ENCODE assay signal across 29 cellular contexts in the genomic region with DNA sequence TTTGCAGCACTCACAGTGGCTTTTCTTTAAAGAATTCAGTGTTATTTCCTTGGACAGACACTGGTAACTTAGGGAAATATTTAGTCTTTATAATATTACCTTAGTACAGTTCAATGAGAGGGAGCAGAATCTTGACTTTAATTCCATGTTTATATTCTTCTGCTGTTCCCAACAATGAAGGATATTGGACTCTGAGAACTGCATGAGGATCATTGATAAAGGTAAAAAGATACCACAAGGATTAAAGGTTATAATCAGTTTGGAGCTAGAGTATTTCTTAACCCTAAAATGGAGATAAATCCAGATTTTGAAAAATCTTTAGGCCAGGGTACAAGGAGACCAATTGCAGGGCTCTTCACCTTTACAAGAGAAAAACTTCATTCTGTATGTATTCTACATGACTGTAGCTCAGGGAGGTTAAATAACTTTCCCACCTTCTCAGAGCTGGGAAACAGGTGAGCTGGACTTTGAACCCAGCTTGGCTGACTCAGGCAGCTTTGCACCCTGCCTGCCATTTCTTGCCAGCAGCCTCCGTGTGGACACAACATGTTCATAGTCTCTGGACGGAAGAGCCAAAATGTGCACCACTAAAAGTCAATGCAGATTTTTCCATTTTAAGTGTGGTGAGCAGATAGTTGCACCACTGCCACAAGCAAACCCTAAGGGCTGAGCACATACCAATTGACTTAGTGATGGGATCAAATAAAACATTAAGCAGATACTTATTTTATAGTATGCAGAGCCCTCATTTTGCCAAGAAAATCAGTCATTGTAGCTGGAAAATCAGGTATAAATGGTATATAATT. TPM values are rescaled to one million over a fixed set of nuclear protein-coding genes. Genes with fewer than 3 reads are reported as not detected.
A peak's percentile ranks its signal among the peaks of the same experiment; 100 is the strongest.
DNase-seq lines count a peak whose midpoint lies in the region; ATAC-seq and TF ChIP-seq lines count a peak whose summit lies in the region.
"Had no signal": no experiment of that assay in that cellular context is flagged by ENCODE, and none has a peak within 500 bp of the region (broad histone marks: within the 10 kb centered on the region; RNA-seq: fewer than 3 reads in every experiment).

No MANE protein-coding gene starts in this region.

- peak; percentile 89 for DNase-seq in HT-29 (ENCODE audit: low spot score)
- DNase-seq in hepatocyte (ENCODE audit: low spot score) = peak; percentile 80
- no peak for DNase-seq in stimulated activated CD4-positive, alpha-beta T cell treated with anti-CD3 and anti-CD28 coated beads, Interleukin-4, amount 100 ng/mL, for 1 hour
- DNase-seq in UCSD-AML1 (lab: John Stamatoyannopoulos, UW; ENCODE audit: unreplicated experiment) = no peak
- DNase-seq: activated CD4-positive, CD25-positive, alpha-beta regulatory T cell; activated naive CD4-positive, alpha-beta T cell treated with anti-CD3 and anti-CD28 coated beads for 36 hours; activated T-cell treated with anti-CD3 and anti-CD28 coated beads, Interleukin-2, amount 50 U/mL, for 72 hours; CD8-positive, alpha-beta memory T cell; HCEC 1CT; kidney glomerular epithelial cell; mammary epithelial cell; NCI-H187; NCI-H2171; NCI-H524 treated with DMSO at 0.1 percent for 48 hours; SIG-M5; stimulated activated naive B cell treated with anti-CD40 and anti-IgM and Interleukin-4, amounts not matched to agents 10 μg/mL and 1 μg/mL and 100 μg/mL, for 72 hours; SW 1271 had no signal

- no peaks in the 10 kb centered on the region for H3K9me3 ChIP-seq in hepatocyte (ENCODE audit: low read depth)
- H3K9me3 ChIP-seq: suprapubic skin had no signal

- H3K36me3 Mint-ChIP-seq in nephron (ENCODE audit: low read depth) = peaks cover 7% of the 10 kb centered on the region
- H3K36me3 Mint-ChIP-seq: CD8-positive, alpha-beta memory T cell; neural progenitor cell; stimulated activated naive B cell treated with anti-CD40 and anti-IgM and Interleukin-4, amounts not matched to agents 10 μg/mL and 1 μg/mL and 100 μg/mL, for 72 hours had no signal

- H3K27me3 ChIP-seq in hepatocyte = no peaks in the 10 kb centered on the region
- H3K27me3 ChIP-seq: neural progenitor cell, suprapubic skin had no signal

- no peak overlapping the region for H3K4me3 ChIP-seq in hepatocyte
- H3K4me3 ChIP-seq: neural progenitor cell, suprapubic skin had no signal

- 26% methylated on average over 2 of the region's 2 CpGs for WGBS in hepatocyte (ENCODE audit: low lambda C conversion rate, missing lambda C conversion rate)

- no peaks in the 10 kb centered on the region for H3K27me3 Mint-ChIP-seq in nephron (ENCODE audit: low read depth)

- no peaks in the 10 kb centered on the region for H3K79me2 ChIP-seq in hepatocyte

- peaks cover 54% of the 10 kb centered on the region for H3K4me1 ChIP-seq in hepatocyte (ENCODE audit: insufficient read depth)
- H3K4me1 ChIP-seq: neural progenitor cell, suprapubic skin had no signal

- H3K27ac Mint-ChIP-seq in nephron = peak overlapping the region; percentile 39 to 74 (median 48)
- H3K27ac Mint-ChIP-seq: activated naive CD4-positive, alpha-beta T cell treated with anti-CD3 and anti-CD28 coated beads for 36 hours; activated T-cell treated with anti-CD3 and anti-CD28 coated beads, Interleukin-2, amount 50 U/mL, for 72 hours; neural progenitor cell; stimulated activated naive B cell treated with anti-CD40 and anti-IgM and Interleukin-4, amounts not matched to agents 10 μg/mL and 1 μg/mL and 100 μg/mL, for 72 hours had no signal

- peak overlapping the region; percentile 45 for H3K4me2 ChIP-seq in hepatocyte
- H3K4me2 ChIP-seq: neural progenitor cell had no signal

- no peak for ATAC-seq in HG03135 (IDR thresholded peaks at IDR 0.05; ENCODE audit: unreplicated experiment)
- no peak for ATAC-seq in HG02970 (IDR thresholded peaks at IDR 0.05; ENCODE audit: low FRiP score, unreplicated experiment)
- ATAC-seq: activated T-cell treated with anti-CD3 and anti-CD28 coated beads, Interleukin-2, amount 50 U/mL, for 72 hours; Panc1; sciatic nerve; stimulated activated naive B cell treated with anti-CD40 and anti-IgM and Interleukin-4, amounts not matched to agents 10 μg/mL and 1 μg/mL and 100 μg/mL, for 72 hours had no signal

- H4K20me1 ChIP-seq in hepatocyte (ENCODE audit: insufficient read depth, poor library complexity, severe bottlenecking) = no peaks in the 10 kb centered on the region

- no peaks in the 10 kb centered on the region for H3K36me3 ChIP-seq in hepatocyte (replicated peaks; ENCODE audit: insufficient read depth, low read depth)
- H3K36me3 ChIP-seq: neural progenitor cell, suprapubic skin had no signal

- H3K4me1 Mint-ChIP-seq in nephron = peaks cover 18% of the 10 kb centered on the region
- H3K4me1 Mint-ChIP-seq: CD8-positive, alpha-beta memory T cell; neural progenitor cell; stimulated activated naive B cell treated with anti-CD40 and anti-IgM and Interleukin-4, amounts not matched to agents 10 μg/mL and 1 μg/mL and 100 μg/mL, for 72 hours had no signal

- no peak overlapping the region for H2AFZ ChIP-seq in hepatocyte
- H2AFZ ChIP-seq: neural progenitor cell had no signal

- no peaks in the 10 kb centered on the region for H3K9me3 Mint-ChIP-seq in nephron
- H3K9me3 Mint-ChIP-seq: activated naive CD4-positive, alpha-beta T cell treated with anti-CD3 and anti-CD28 coated beads for 36 hours; activated T-cell treated with anti-CD3 and anti-CD28 coated beads, Interleukin-2, amount 50 U/mL, for 72 hours; CD8-positive, alpha-beta memory T cell; neural progenitor cell had no signal

- H3K4me3 Mint-ChIP-seq in nephron = no peak overlapping the region
- H3K4me3 Mint-ChIP-seq: activated naive CD4-positive, alpha-beta T cell treated with anti-CD3 and anti-CD28 coated beads for 36 hours; activated T-cell treated with anti-CD3 and anti-CD28 coated beads, Interleukin-2, amount 50 U/mL, for 72 hours; CD8-positive, alpha-beta memory T cell; neural progenitor cell; stimulated activated naive B cell treated with anti-CD40 and anti-IgM and Interleukin-4, amounts not matched to agents 10 μg/mL and 1 μg/mL and 100 μg/mL, for 72 hours had no signal

- H3K9me2 ChIP-seq in hepatocyte (replicated peaks; ENCODE audit: insufficient read depth) = no peaks in the 10 kb centered on the region

- TF ChIP-seq CTCF in 22Rv1 (IDR thresholded peaks at IDR 0.05) = no peak
- TF ChIP-seq CTCF in hepatocyte (IDR thresholded peaks at IDR 0.05; ENCODE audit: poor library complexity) = no peak
- TF ChIP-seq CTCF in nephron (IDR thresholded peaks at IDR 0.05; ENCODE audit: unreplicated experiment in 3 of 3) = no peak

- H3K27ac ChIP-seq in 22Rv1 (peak overlapping the region; percentile 65), hepatocyte (peak overlapping the region; percentile 77)
- H3K27ac ChIP-seq: epithelial cell of prostate, HL-60, neural progenitor cell, suprapubic skin had no signal

RNA-seq across cellular contexts. Expression of a gene that starts 26.7 kb away (rescaled TPM):
- not detected in 2 replicates for total RNA-seq in HT-29 (2014; rRNA removed; shearing (Covaris generic))
- 0.52 and 0.70 TPM in 2 replicates for total RNA-seq in hepatocyte
- polyA plus RNA-seq in hepatocyte = not detected in 2 replicates
- total RNA-seq: activated naive CD4-positive, alpha-beta T cell treated with anti-CD3 and anti-CD28 coated beads for 36 hours; activated T-cell treated with anti-CD3 and anti-CD28 coated beads, Interleukin-2, amount 50 U/mL, for 72 hours; CD8-positive, alpha-beta memory T cell; chondrocyte; mammary epithelial cell; sciatic nerve; suprapubic skin had no signal
- polyA plus RNA-seq: CD8-positive, alpha-beta memory T cell; mammary epithelial cell; urinary bladder had no signal

Comparison
In these comparisons a context has a peak if more than half of its experiments do, and no peak if none do; other contexts are left out.
1. DNase-seq: peak in HT-29 (single experiment) and hepatocyte (single experiment); none in stimulated activated CD4-positive, alpha-beta T cell treated with anti-CD3 and anti-CD28 coated beads, Interleukin-4, amount 100 ng/mL, for 1 hour (single experiment) and UCSD-AML1 (single experiment).